8 cellular contexts compared by ENCODE assay signal in the genomic region with DNA sequence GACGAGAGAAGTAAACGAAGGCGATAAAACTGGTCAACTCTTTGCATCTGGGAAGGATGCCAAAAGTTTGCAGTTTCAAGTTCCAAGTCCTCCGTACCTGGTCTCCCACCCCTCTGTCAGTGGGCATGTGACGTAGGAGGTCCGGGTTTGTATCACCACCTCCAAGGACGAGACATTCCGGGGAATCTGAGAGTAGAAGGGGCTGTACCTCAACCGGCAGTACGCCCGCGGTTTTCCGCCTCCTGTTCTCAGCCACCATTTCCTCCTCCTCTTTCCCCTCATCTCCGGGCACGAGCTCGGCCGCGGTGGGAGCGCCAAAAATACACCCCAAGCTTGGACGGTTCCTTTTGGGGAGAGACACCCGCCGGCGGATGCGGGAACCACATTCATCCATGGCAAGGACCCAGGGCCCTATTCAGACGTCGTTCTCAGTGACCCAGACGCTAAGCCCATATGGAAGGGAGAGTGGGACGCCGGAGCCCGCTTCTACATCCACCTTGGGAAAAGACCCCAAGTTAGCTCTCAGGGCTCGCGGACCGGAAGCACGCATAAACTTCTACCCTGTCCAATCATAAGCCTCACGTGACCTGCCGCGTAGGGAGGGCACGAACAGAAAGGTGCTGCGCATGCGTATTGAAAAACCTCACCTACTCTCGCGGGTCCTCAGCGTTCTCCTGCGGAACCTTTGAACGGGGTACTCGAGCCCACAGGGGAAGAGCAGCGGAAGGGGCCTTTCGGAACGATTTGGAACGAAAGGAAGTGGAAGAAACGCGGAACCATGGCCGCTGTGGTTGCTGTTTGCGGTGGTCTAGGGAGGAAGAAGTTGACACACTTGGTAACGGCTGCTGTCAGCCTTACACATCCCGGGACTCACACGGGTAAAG. TPM values are rescaled to one million over a fixed set of nuclear protein-coding genes. Genes with fewer than 3 reads are reported as not detected.
DNase-seq lines count a peak whose midpoint lies in the region; ATAC-seq, FAIRE-seq and TF ChIP-seq lines count a peak whose summit lies in the region.

A gene with protein sequence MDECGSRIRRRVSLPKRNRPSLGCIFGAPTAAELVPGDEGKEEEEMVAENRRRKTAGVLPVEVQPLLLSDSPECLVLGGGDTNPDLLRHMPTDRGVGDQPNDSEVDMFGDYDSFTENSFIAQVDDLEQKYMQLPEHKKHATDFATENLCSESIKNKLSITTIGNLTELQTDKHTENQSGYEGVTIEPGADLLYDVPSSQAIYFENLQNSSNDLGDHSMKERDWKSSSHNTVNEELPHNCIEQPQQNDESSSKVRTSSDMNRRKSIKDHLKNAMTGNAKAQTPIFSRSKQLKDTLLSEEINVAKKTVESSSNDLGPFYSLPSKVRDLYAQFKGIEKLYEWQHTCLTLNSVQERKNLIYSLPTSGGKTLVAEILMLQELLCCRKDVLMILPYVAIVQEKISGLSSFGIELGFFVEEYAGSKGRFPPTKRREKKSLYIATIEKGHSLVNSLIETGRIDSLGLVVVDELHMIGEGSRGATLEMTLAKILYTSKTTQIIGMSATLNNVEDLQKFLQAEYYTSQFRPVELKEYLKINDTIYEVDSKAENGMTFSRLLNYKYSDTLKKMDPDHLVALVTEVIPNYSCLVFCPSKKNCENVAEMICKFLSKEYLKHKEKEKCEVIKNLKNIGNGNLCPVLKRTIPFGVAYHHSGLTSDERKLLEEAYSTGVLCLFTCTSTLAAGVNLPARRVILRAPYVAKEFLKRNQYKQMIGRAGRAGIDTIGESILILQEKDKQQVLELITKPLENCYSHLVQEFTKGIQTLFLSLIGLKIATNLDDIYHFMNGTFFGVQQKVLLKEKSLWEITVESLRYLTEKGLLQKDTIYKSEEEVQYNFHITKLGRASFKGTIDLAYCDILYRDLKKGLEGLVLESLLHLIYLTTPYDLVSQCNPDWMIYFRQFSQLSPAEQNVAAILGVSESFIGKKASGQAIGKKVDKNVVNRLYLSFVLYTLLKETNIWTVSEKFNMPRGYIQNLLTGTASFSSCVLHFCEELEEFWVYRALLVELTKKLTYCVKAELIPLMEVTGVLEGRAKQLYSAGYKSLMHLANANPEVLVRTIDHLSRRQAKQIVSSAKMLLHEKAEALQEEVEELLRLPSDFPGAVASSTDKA (minus strand): TSS at position 524 of the 884 bp plus-strand sequence. CDS start 130 bp downstream, at position 394.
A gene (plus strand): TSS at position 759 of the 884 bp plus-strand sequence. CDS start 20 bp downstream, at position 779.

- peaks cover 3% of the 10 kb centered on the region for H3K79me2 ChIP-seq in parathyroid adenoma

- H3K27ac ChIP-seq in cardiac muscle cell: peak within 1 kb of the TSS; percentile 98
- H3K27ac ChIP-seq in parathyroid adenoma: peak within 1 kb of the TSS; percentile 95
- H3K27ac ChIP-seq in tibial nerve: peak within 1 kb of the TSS; percentile 89 to 98 (median 96)

- H3K4me2 ChIP-seq in parathyroid adenoma (ENCODE audit: low read length): peak within 1 kb of the TSS; percentile 90

- TF ChIP-seq POLR2A in GM12891 (IDR thresholded peaks at IDR 0.05; ENCODE audit: low read depth, low read length) (peak; percentile 98), tibial nerve (IDR thresholded peaks at IDR 0.05) (peak; percentile 42 to 80)

- ATAC-seq in HG02840 (IDR thresholded peaks at IDR 0.05; ENCODE audit: low FRiP score, unreplicated experiment): peak; percentile 97

- TF ChIP-seq CTCF in cardiac muscle cell (IDR thresholded peaks at IDR 0.05; ENCODE audit: low read depth, low read length): peak; percentile 36
- no peak for TF ChIP-seq CTCF in parathyroid adenoma (IDR thresholded peaks at IDR 0.05)
- TF ChIP-seq CTCF in tibial nerve (IDR thresholded peaks at IDR 0.05): peak in 3 of 5 experiments; percentile 21 to 69 (median 43)

- H3K27me3 ChIP-seq in adipocyte (replicated peaks; ENCODE audit: control insufficient read depth, insufficient read depth, low read length): no peaks in the 10 kb centered on the region
- H3K27me3 ChIP-seq in cardiac muscle cell: no peaks in the 10 kb centered on the region
- no peaks in the 10 kb centered on the region for H3K27me3 ChIP-seq in parathyroid adenoma (ENCODE audit: control insufficient read depth, insufficient read depth, low read length)
- no peaks in the 10 kb centered on the region for H3K27me3 ChIP-seq in tibial nerve

- H3K4me1 ChIP-seq in adipocyte (ENCODE audit: control insufficient read depth, insufficient read depth, low read length) (peaks cover 31% of the 10 kb centered on the region), cardiac muscle cell (ENCODE audit: low read depth) (peaks cover 14% of the 10 kb centered on the region), parathyroid adenoma (no peaks in the 10 kb centered on the region), tibial nerve (peaks cover 0 to 30% (median 11%) of the 10 kb centered on the region in 4 donors)

- peak; percentile 100 for FAIRE-seq in GM12891 (lab: Jason Lieb, UNC)

- peak within 1 kb of the TSS; percentile 97 for H3K9ac ChIP-seq in adipocyte (ENCODE audit: low read length)
- H3K9ac ChIP-seq in parathyroid adenoma: peak within 1 kb of the TSS; percentile 78

- H3K4me3 ChIP-seq in adipocyte (ENCODE audit: low read length) (peak within 1 kb of the TSS; percentile 98), cardiac muscle cell (peak within 1 kb of the TSS; percentile 88), parathyroid adenoma (ENCODE audit: low read depth, low read length) (peak within 1 kb of the TSS; percentile 97), tibial nerve (peak within 1 kb of the TSS; percentile 53 to 86 (median 66))

- peak; percentile 91 to 96 for TF ChIP-seq EP300 in tibial nerve (IDR thresholded peaks at IDR 0.05)

- H3K36me3 ChIP-seq in adipocyte (ENCODE audit: control insufficient read depth, insufficient read depth, low read length, severe bottlenecking): peaks cover 40% of the 10 kb centered on the region
- H3K36me3 ChIP-seq in cardiac muscle cell: peaks cover 30% of the 10 kb centered on the region
- no peaks in the 10 kb centered on the region for H3K36me3 ChIP-seq in parathyroid adenoma (ENCODE audit: control insufficient read depth, insufficient read depth, low read length)
- peaks cover 0 to 48% (median 2%) of the 10 kb centered on the region in 3 donors for H3K36me3 ChIP-seq in tibial nerve

- WGBS in tibial nerve, 2 donors: 0% methylated on average over 57 of the region's 57 CpGs

- DNase-seq in GM12891 (ENCODE audit: insufficient read length, low spot score) (peak; percentile 65), NCI-H1436 (lab: John Stamatoyannopoulos, UW) (peak; percentile 99), T follicular helper cell (ENCODE audit: low read depth) (peak; percentile 94), adipocyte (ENCODE audit: low read depth) (peak; percentile 100), cardiac muscle cell (ENCODE audit: low read depth in 1 of 2, low spot score in 1 of 2) (peak; percentile 99), tibial nerve (ENCODE audit: low spot score in 2 of 2) (peak; percentile 95 to 98)

- peak within 1 kb of the TSS; percentile 89 for H2AFZ ChIP-seq in parathyroid adenoma

- no peaks in the 10 kb centered on the region for H3K9me3 ChIP-seq in adipocyte (ENCODE audit: control insufficient read depth, low read length)
- H3K9me3 ChIP-seq in cardiac muscle cell (ENCODE audit: low read depth): no peaks in the 10 kb centered on the region
- H3K9me3 ChIP-seq in parathyroid adenoma (ENCODE audit: control insufficient read depth, low read length): no peaks in the 10 kb centered on the region
- H3K9me3 ChIP-seq in tibial nerve: no peaks in the 10 kb centered on the region

TF ChIP-seq in GM12891, 5 proteins besides CTCF, POLR2A, EP300 and RAD21:
- TF ChIP-seq TAF1 (IDR thresholded peaks at IDR 0.05; ENCODE audit: low read depth, low read length): peak; percentile 95
- TF ChIP-seq POLR2AphosphoS5 (IDR thresholded peaks at IDR 0.05; ENCODE audit: low read depth, low read length): peak; percentile 97
- peak; percentile 77 for TF ChIP-seq SPI1 (IDR thresholded peaks at IDR 0.05; ENCODE audit: low read depth, low read length)
- TF ChIP-seq PAX5 (IDR thresholded peaks at IDR 0.05; ENCODE audit: insufficient read depth, low read length, severe bottlenecking): no peak
- peak; percentile 78 for TF ChIP-seq POU2F2 (IDR thresholded peaks at IDR 0.05; ENCODE audit: low read depth, low read length)

RNA-seq across cellular contexts. Expression of the first gene that starts in this region (rescaled TPM):
- polyA plus RNA-seq in GM12891 (2012; ENCODE audit: low read depth, missing spikeins): 5.9 TPM
- total RNA-seq in cardiac muscle cell: 15.3 and 20.5 TPM in 2 replicates
- polyA plus RNA-seq in cardiac muscle cell: 12.6 and 17.9 TPM in 2 replicates
- 10 to 100 TPM; 22.5 to 26.8 (median 24.8) TPM for total RNA-seq in tibial nerve

RNA-seq across cellular contexts. Expression of the second gene that starts in this region (rescaled TPM):
- 51.7 TPM for polyA plus RNA-seq in GM12891 (2012; ENCODE audit: low read depth, missing spikeins)
- total RNA-seq in cardiac muscle cell (14.6 and 51.4 TPM in 2 replicates), tibial nerve (10 to 100 TPM; 10.6 to 18.8 (median 15.5) TPM)
- polyA plus RNA-seq in cardiac muscle cell: 114 and 116 TPM in 2 replicates

Comparison
In these comparisons a context has a peak if more than half of its experiments do, and no peak if none do; other contexts are left out.
1. Peak in every context shown above with its lines: DNase-seq, ATAC-seq, H3K4me3 ChIP-seq and H3K27ac ChIP-seq.